ENCODE assay signal across 9 cellular contexts in the genomic region with DNA sequence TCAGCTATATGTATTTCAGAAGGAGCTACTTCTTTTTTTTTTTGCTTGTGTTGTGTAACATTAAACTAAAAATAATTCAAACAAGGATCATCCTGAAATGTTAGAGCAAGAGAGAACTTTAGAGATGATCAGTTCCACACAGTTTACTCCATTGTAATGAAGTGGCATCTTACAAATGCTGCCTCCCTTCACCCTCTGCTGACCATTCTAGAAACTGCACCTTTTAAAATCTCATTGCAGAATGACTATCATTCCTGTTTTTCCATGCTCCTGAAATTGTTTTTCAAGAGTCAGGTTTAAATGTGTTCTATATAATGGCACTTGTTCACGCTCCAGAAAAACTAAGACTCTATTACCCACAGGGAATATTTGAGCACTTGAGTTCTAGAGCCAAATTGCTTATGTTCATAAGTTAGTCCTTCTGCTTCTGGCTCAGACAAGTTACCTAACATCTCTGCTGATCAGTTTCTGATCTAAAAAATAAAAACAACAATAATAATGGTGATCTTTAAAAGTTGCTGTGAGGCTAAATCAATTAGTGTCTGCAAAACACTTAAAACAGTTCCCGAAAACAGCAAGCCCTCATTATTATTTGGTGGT. TPM values are rescaled to one million over a fixed set of nuclear protein-coding genes. Genes with fewer than 3 reads are reported as not detected.
DNase-seq lines count a peak whose midpoint lies in the region; ATAC-seq, FAIRE-seq and TF ChIP-seq lines count a peak whose summit lies in the region.
"Had no signal": no experiment of that assay in that cellular context is flagged by ENCODE, and none has a peak within 500 bp of the region (broad histone marks: within the 10 kb centered on the region; RNA-seq: fewer than 3 reads in every experiment).

No MANE protein-coding gene starts in this region.

- peak; percentile 78 for ATAC-seq in GM19372 (IDR thresholded peaks at IDR 0.05; ENCODE audit: low read depth, unreplicated experiment)
- ATAC-seq in SK-N-SH treated with all-trans-retinoic acid at 6 μM for 48 hours = peak; percentile 95

- no peak for TF ChIP-seq POLR2A in stomach (IDR thresholded peaks at IDR 0.05)

- intact Hi-C loops in stomach (cut with DNase I; ENCODE audit: low total_unique reads) (loop anchor here (5.0 kb wide), 1 partner anchor 365 kb away; no protein-coding TSS in a partner anchor), posterior vena cava (cut with DNase I) (no loop called here)

- peak; percentile 78 for FAIRE-seq in D721Med (lab: Jason Lieb, UNC)

- H3K9me3 ChIP-seq in stomach = no peaks in the 10 kb centered on the region
- H3K9me3 ChIP-seq: SJSA1 had no signal

- no peaks in the 10 kb centered on the region for H3K36me3 ChIP-seq in stomach
- H3K36me3 ChIP-seq: SJSA1 had no signal

- H3K4me3 ChIP-seq in stomach = no peak overlapping the region
- H3K4me3 ChIP-seq: SJSA1 had no signal

- TF ChIP-seq EP300 in stomach (IDR thresholded peaks at IDR 0.05) = no peak

- no peaks in the 10 kb centered on the region for H3K27me3 ChIP-seq in stomach

- H3K4me1 ChIP-seq in stomach = no peaks in the 10 kb centered on the region
- H3K4me1 ChIP-seq: SJSA1 had no signal

- 40 to 53% (median 44%) methylated on average over 2 of the region's 2 CpGs for WGBS in stomach, 5 donors

- DNase-seq in D721Med (ENCODE audit: insufficient read length, low spot score) = no peak
- peak; percentile 4 for DNase-seq in HS-27A (ENCODE audit: low read depth)
- peak; percentile 10 for DNase-seq in germinal center (ENCODE audit: low spot score)
- DNase-seq in stomach = no peak
- DNase-seq in posterior vena cava (ENCODE audit: low spot score) = no peak
- no peak for DNase-seq in RPMI8226

- peak; percentile 77 for TF ChIP-seq CTCF in D721Med (IDR thresholded peaks at IDR 0.05; ENCODE audit: insufficient read depth, missing control alignments)
- TF ChIP-seq CTCF in stomach (IDR thresholded peaks at IDR 0.05) = peak in 5 of 7 experiments; percentile 23 to 73 (median 58)

- no peak overlapping the region for H3K27ac ChIP-seq in stomach
- H3K27ac ChIP-seq: SJSA1 had no signal

TF ChIP-seq in SK-N-SH treated with all-trans-retinoic acid at 6 μM for 48 hours, 23 proteins besides CTCF, POLR2A, EP300 and RAD21:
- TF ChIP-seq SNAI2 (CRISPR knock-in tag; IDR thresholded peaks at IDR 0.05) (no peak), ZC3H10 (CRISPR knock-in tag; IDR thresholded peaks at IDR 0.05) (no peak), TOX (CRISPR knock-in tag; IDR thresholded peaks at IDR 0.05; ENCODE audit: borderline replicate concordance) (no peak), TSHZ2 (CRISPR knock-in tag; IDR thresholded peaks at IDR 0.05) (no peak), ZNF8 (CRISPR knock-in tag; IDR thresholded peaks at IDR 0.05) (no peak), ZNF70 (CRISPR knock-in tag; IDR thresholded peaks at IDR 0.05) (no peak), OSR1 (CRISPR knock-in tag; IDR thresholded peaks at IDR 0.05) (no peak), TCF4 (CRISPR knock-in tag; IDR thresholded peaks at IDR 0.05; ENCODE audit: borderline replicate concordance) (no peak), PPARA (CRISPR knock-in tag; IDR thresholded peaks at IDR 0.05; ENCODE audit: borderline replicate concordance) (no peak), ZFP3 (CRISPR knock-in tag; IDR thresholded peaks at IDR 0.05) (no peak), CSDC2 (CRISPR knock-in tag; IDR thresholded peaks at IDR 0.05) (no peak), POU6F1 (CRISPR knock-in tag; IDR thresholded peaks at IDR 0.05; ENCODE audit: borderline replicate concordance, low read depth) (no peak), ARNTL (CRISPR knock-in tag; IDR thresholded peaks at IDR 0.05; ENCODE audit: borderline replicate concordance, low read depth) (no peak)
- TF ChIP-seq, protein P1, sequence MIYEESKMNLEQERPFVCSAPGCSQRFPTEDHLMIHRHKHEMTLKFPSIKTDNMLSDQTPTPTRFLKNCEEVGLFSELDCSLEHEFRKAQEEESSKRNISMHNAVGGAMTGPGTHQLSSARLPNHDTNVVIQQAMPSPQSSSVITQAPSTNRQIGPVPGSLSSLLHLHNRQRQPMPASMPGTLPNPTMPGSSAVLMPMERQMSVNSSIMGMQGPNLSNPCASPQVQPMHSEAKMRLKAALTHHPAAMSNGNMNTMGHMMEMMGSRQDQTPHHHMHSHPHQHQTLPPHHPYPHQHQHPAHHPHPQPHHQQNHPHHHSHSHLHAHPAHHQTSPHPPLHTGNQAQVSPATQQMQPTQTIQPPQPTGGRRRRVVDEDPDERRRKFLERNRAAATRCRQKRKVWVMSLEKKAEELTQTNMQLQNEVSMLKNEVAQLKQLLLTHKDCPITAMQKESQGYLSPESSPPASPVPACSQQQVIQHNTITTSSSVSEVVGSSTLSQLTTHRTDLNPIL (CRISPR knock-in tag; IDR thresholded peaks at IDR 0.05; ENCODE audit: low read depth) = no peak
- TF ChIP-seq, protein P2, sequence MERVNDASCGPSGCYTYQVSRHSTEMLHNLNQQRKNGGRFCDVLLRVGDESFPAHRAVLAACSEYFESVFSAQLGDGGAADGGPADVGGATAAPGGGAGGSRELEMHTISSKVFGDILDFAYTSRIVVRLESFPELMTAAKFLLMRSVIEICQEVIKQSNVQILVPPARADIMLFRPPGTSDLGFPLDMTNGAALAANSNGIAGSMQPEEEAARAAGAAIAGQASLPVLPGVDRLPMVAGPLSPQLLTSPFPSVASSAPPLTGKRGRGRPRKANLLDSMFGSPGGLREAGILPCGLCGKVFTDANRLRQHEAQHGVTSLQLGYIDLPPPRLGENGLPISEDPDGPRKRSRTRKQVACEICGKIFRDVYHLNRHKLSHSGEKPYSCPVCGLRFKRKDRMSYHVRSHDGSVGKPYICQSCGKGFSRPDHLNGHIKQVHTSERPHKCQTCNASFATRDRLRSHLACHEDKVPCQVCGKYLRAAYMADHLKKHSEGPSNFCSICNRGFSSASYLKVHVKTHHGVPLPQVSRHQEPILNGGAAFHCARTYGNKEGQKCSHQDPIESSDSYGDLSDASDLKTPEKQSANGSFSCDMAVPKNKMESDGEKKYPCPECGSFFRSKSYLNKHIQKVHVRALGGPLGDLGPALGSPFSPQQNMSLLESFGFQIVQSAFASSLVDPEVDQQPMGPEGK (CRISPR knock-in tag; IDR thresholded peaks at IDR 0.05; ENCODE audit: borderline replicate concordance) = no peak

RNA-seq across cellular contexts. Expression of gene SLC44A5, which starts 21.5 kb away (rescaled TPM):
- 1 to 10 TPM in 2 of 5 donors, under 1 TPM in 1, not detected in 2; 0.29 to 6.7 (median 4.6) TPM for total RNA-seq in stomach
- 1 to 10 TPM in 1 of 3 donors, under 1 TPM in 1, not detected in 1; 0.12 to 3.9 TPM for polyA plus RNA-seq in stomach
- total RNA-seq in posterior vena cava = under 1 TPM in 1 of 2 donors, not detected in 1; 0.52 TPM

Comparison
In these comparisons a context has a peak if more than half of its experiments do, and no peak if none do; other contexts are left out.
1. DNase-seq: peak in HS-27A (single experiment) and germinal center (single experiment); none in D721Med (single experiment), stomach (single experiment), posterior vena cava (single experiment) and RPMI8226 (single experiment).